Comparison of ENCODE assay signal across 1 cellular context in genomic region chr1:231334952-231335351, GRCh38.
TF ChIP-seq lines count a peak whose summit lies in the region.

No MANE protein-coding gene starts in this region.

TF ChIP-seq in K562, 482 proteins besides CTCF, POLR2A, EP300 and RAD21 (continued from another document):
- TF ChIP-seq ZNF512 (tag; IDR thresholded peaks at IDR 0.05) (0 out of 2 replicates have a peak, but pooled peaks have one; percentile 30), MLLT1 (IDR thresholded peaks at IDR 0.05) (0 out of 4 replicates have a peak, but pooled peaks of 1 of the 2 experiments have one; percentile 16)
